11 cellular contexts compared by ENCODE assay signal in genomic region chr11:67357831-67358555, GRCh38. TPM values are rescaled to one million over a fixed set of nuclear protein-coding genes. Genes with fewer than 3 reads are reported as not detected.
A peak's percentile ranks its signal among the peaks of the same experiment; 100 is the strongest.
DNase-seq lines count a peak whose midpoint lies in the region; ATAC-seq, FAIRE-seq and TF ChIP-seq lines count a peak whose summit lies in the region.
"Had no signal": no experiment of that assay in that cellular context is flagged by ENCODE, and none has a peak within 500 bp of the region (broad histone marks: within the 10 kb centered on the region; RNA-seq: fewer than 3 reads in every experiment).

No MANE protein-coding gene starts in this region.

- H3F3A ChIP-seq in MM.1S (ENCODE audit: insufficient read depth, low read length): peaks cover 15% of the 10 kb centered on the region

- BruUV-seq in K562 (replicated peaks; lab: Mats Ljungman, UMichigan): no TSS peak

- H3K79me2 ChIP-seq in K562 (ENCODE audit: control insufficient read depth, insufficient read depth, low read length) (peaks cover 2% of the 10 kb centered on the region; the same call in 2 of the 3 replicates), MM.1S (ENCODE audit: low read length) (no peaks in the 10 kb centered on the region)

- TF ChIP-seq POLR2A in K562 (conservative IDR thresholded peaks at IDR 0.05): no peak

- H3K27ac ChIP-seq in HL-60 (replicated peaks) (peak overlapping the region; percentile 84), K562 (ENCODE audit: extremely low read depth, low read depth, low read length) (no peak overlapping the region), MM.1S (ENCODE audit: low read length) (no peak overlapping the region)
- H3K27ac ChIP-seq: cardiac muscle cell had no signal

- H3K9me2 ChIP-seq in MM.1S (replicated peaks; ENCODE audit: insufficient read depth, low read length): no peaks in the 10 kb centered on the region

- no peak overlapping the region for H3K4me3 ChIP-seq in HL-60 (replicated peaks; ENCODE audit: insufficient read depth, low read length)
- no peak overlapping the region for H3K4me3 ChIP-seq in K562
- H3K4me3 ChIP-seq in mucosa of descending colon: no peak overlapping the region
- H3K4me3 ChIP-seq in MM.1S (ENCODE audit: low read length): no peak overlapping the region
- H3K4me3 ChIP-seq: cardiac muscle cell had no signal

- DNase-seq in A172 (ENCODE audit: low spot score) (peak; percentile 86), HL-60 (ENCODE audit: low read depth in 1 of 2, low spot score in 1 of 2) (no peak), K562 (ENCODE audit: extremely low read depth in 1 of 4, low spot score in 3 of 4) (peak in 3 of 4 experiments; percentile 1 to 4 (median 2)), mucosa of descending colon (peak in 2 of 3 donors; percentile 10 to 22), MM.1S (no peak)
- no peak for DNase-seq in activated CD4-positive, CD25-positive, alpha-beta regulatory T cell (lab: John Stamatoyannopoulos, UW)
- DNase-seq: 8988T had no signal

- TF ChIP-seq EP300 in K562 (IDR thresholded peaks at IDR 0.05; ENCODE audit: low read length): no peak

- H3K27me3 ChIP-seq in HL-60 (ENCODE audit: insufficient read depth, poor library complexity, severe bottlenecking) (no peaks in the 10 kb centered on the region), K562 (ENCODE audit: control insufficient read depth in 2 of 2, insufficient read depth in 2 of 2, low read length in 2 of 2) (no peaks in the 10 kb centered on the region), MM.1S (replicated peaks; ENCODE audit: insufficient read depth, low read length) (no peaks in the 10 kb centered on the region)
- H3K27me3 ChIP-seq: cardiac muscle cell had no signal

- no peaks in the 10 kb centered on the region for H4K20me1 ChIP-seq in K562 (replicated peaks; ENCODE audit: control insufficient read depth, insufficient read depth, low read length)
- H4K20me1 ChIP-seq in MM.1S (ENCODE audit: insufficient read depth, low read length): no peaks in the 10 kb centered on the region

- TF ChIP-seq RAD21 in K562 (CRISPR knock-in tag; conservative IDR thresholded peaks at IDR 0.05 in 1 of 2, IDR thresholded peaks at IDR 0.05 in 1 of 2): no peak

- H2AFZ ChIP-seq in K562 (ENCODE audit: low read depth, low read length) (no peak overlapping the region), MM.1S (ENCODE audit: low read length) (no peak overlapping the region)

- no peaks in the 10 kb centered on the region for H3K9me1 ChIP-seq in K562 (ENCODE audit: control insufficient read depth, insufficient read depth, low read length)

- intact Hi-C loops in K562 (cut with micrococcal nuclease) (loop anchor here (1.0 to 5.0 kb wide), 2 partner anchors 24 to 149 kb away; partner anchors contain the start of genes CDK2AP2 and PITPNM1), mucosa of descending colon (cut with DNase I, micrococcal nuclease) (no loop called here)

- TF ChIP-seq CTCF in HL-60 (IDR thresholded peaks at IDR 0.05; ENCODE audit: insufficient read depth, low read length) (no peak), K562 (IDR thresholded peaks at IDR 0.05 in 2 of 3, conservative IDR thresholded peaks at IDR 0.05 in 1 of 3; ENCODE audit: insufficient read depth in 2 of 3, low read depth in 1 of 3, low read length in 3 of 3) (no peak), mucosa of descending colon (IDR thresholded peaks at IDR 0.05) (no peak), MM.1S (IDR thresholded peaks at IDR 0.05; ENCODE audit: low read length) (no peak)

- POLR2A ChIA-PET in K562 (lab: Yijun Ruan, JAX): no interaction called here

- H3K4me1 ChIP-seq in K562 (replicated peaks in 1 of 2; ENCODE audit: control insufficient read depth in 2 of 2, insufficient read depth in 2 of 2, low read length in 2 of 2) (peaks cover 39 to 44% of the 10 kb centered on the region in 2 experiments), mucosa of descending colon (ENCODE audit: low read depth) (peaks cover 35% of the 10 kb centered on the region), MM.1S (ENCODE audit: low read length) (peaks cover 21% of the 10 kb centered on the region)

- H3K4me2 ChIP-seq in K562 (ENCODE audit: insufficient read depth, low read length): no peak overlapping the region
- no peak overlapping the region for H3K4me2 ChIP-seq in MM.1S (ENCODE audit: low read depth, low read length)

- WGBS in K562 (ENCODE audit: insufficient coverage, low coverage, missing lambda C conversion rate): 71% methylated on average over 10 of the region's 10 CpGs

- in situ Hi-C loops in K562 (cut with MboI): no loop called here

- H3K36me3 ChIP-seq in K562 (ENCODE audit: control insufficient read depth, insufficient read depth, low read length): no peaks in the 10 kb centered on the region
- H3K36me3 ChIP-seq in mucosa of descending colon (ENCODE audit: low read depth): no peaks in the 10 kb centered on the region
- no peaks in the 10 kb centered on the region for H3K36me3 ChIP-seq in MM.1S (replicated peaks; ENCODE audit: insufficient read depth, low read length)
- H3K36me3 ChIP-seq: cardiac muscle cell had no signal

- H3K9me3 ChIP-seq in K562 (replicated peaks; ENCODE audit: control insufficient read depth, insufficient read depth, low read depth, low read length) (no peaks in the 10 kb centered on the region; the same call in 1 of the 2 replicates), mucosa of descending colon (no peaks in the 10 kb centered on the region), MM.1S (replicated peaks; ENCODE audit: insufficient read depth, low read length) (no peaks in the 10 kb centered on the region)

- FAIRE-seq in K562 (lab: Jason Lieb, UNC): no peak

- CTCF ChIA-PET in K562 (lab: Yijun Ruan, JAX; ENCODE audit: low intra/inter-chr PET ratio): interaction anchor here (0.8 to 3.7 kb wide), 3 partner anchors 16 to 148 kb away, joined by 3 to 41 read pairs (median 21); partner anchors contain the start of genes CLCF1 and PITPNM1

- ATAC-seq in K562: no peak
- no peak for ATAC-seq in mucosa of descending colon
- ATAC-seq in HG02973 (IDR thresholded peaks at IDR 0.05; ENCODE audit: unreplicated experiment): no peak
- no peak for ATAC-seq in GM21529 (IDR thresholded peaks at IDR 0.05; ENCODE audit: unreplicated experiment)
- ATAC-seq: stimulated activated memory B cell treated with anti-CD40 and anti-IgM and Interleukin-4, amounts not matched to agents 10 μg/mL and 1 μg/mL and 100 μg/mL, for 72 hours had no signal

- no peak overlapping the region; a peak in 2 of 4 replicates for H3K9ac ChIP-seq in K562 (ENCODE audit: insufficient read depth in 1 of 2, low read depth in 2 of 2, low read length in 2 of 2)
- no peak overlapping the region for H3K9ac ChIP-seq in MM.1S (ENCODE audit: low read length)

RNA-seq across cellular contexts. Expression of gene POLD4, which starts 4.6 kb away (rescaled TPM):
- total RNA-seq in A172 (2014; rRNA removed; shearing (Covaris generic)): 75.8 and 96.0 TPM in 2 replicates
- total RNA-seq in K562 (2011; cell fraction: chromatin; rRNA removed; ENCODE audit: low replicate concordance): 26.2 and 67.4 TPM in 2 replicates
- 64.6 and 81.5 TPM in 2 replicates for total RNA-seq in K562 (2011; cell fraction: nucleolus; rRNA removed)
- 46.1 and 55.9 TPM in 2 replicates for total RNA-seq in K562 (2011; cell fraction: nucleoplasm; rRNA removed)
- 53.6 and 56.2 TPM in 2 replicates for total RNA-seq in K562 (2014; rRNA removed)
- 8.3 and 9.9 TPM in 2 replicates for total RNA-seq in K562 (2014; rRNA removed; fragmentation: Illumina TruSeq; extraction: Trizol)
- total RNA-seq in K562 (2015; rRNA removed; fragmentation: Illumina TruSeq; extraction: Trizol): 18.3 and 18.7 TPM in 2 replicates
- 32.7 and 42.1 TPM in 2 replicates for total RNA-seq in K562 (2021)
- polyA plus RNA-seq in K562 (2011; rRNA removed): 39.4 and 42.2 TPM in 2 replicates
- polyA plus RNA-seq in K562 (2011; cell fraction: cytosol; rRNA removed): 73.0 and 175 TPM in 2 replicates
- polyA plus RNA-seq in K562 (2011; cell fraction: nucleus; rRNA removed): 55.9 and 110 TPM in 2 replicates
- 66.3 and 137 TPM in 2 replicates for polyA plus RNA-seq in K562 (2012)
- polyA plus RNA-seq in K562 (2014; fragmentation: Illumina TruSeq; extraction: Trizol): 10.6 and 25.7 TPM in 2 replicates
- polyA plus RNA-seq in K562 (2014; fragmentation: Nextera tagmentation; extraction: Ambion mirVana): 1 to 10 TPM; 5.8 to 6.1 TPM
- 64.5 and 69.7 TPM in 2 replicates for polyA plus RNA-seq in K562 (2014; rRNA removed)
- 6.7 and 10.2 TPM in 2 replicates for polyA minus RNA-seq in K562 (2011; rRNA and poly(A)+ RNA removed)
- 21.3 and 21.8 TPM in 2 replicates for polyA minus RNA-seq in K562 (2011; cell fraction: cytosol; rRNA and poly(A)+ RNA removed)
- 27.2 and 29.6 TPM in 2 replicates for polyA minus RNA-seq in K562 (2011; cell fraction: nucleus; rRNA and poly(A)+ RNA removed)
- total RNA-seq in mucosa of descending colon: 100 to 1,000 TPM; 130 to 266 (median 201) TPM

RNA-seq across cellular contexts. Expression of gene CLCF1, which starts 15.4 kb away (rescaled TPM):
- 7.5 and 8.1 TPM in 2 replicates for total RNA-seq in A172 (2014; rRNA removed; shearing (Covaris generic))
- 4.3 and 8.4 TPM in 2 replicates for total RNA-seq in K562 (2011; cell fraction: chromatin; rRNA removed; ENCODE audit: low replicate concordance)
- 3.4 and 5.3 TPM in 2 replicates for total RNA-seq in K562 (2011; cell fraction: nucleolus; rRNA removed)
- 3.7 and 8.0 TPM in 2 replicates for total RNA-seq in K562 (2011; cell fraction: nucleoplasm; rRNA removed)
- 2.4 and 3.2 TPM in 2 replicates for total RNA-seq in K562 (2014; rRNA removed)
- 1.1 and 1.2 TPM in 2 replicates for total RNA-seq in K562 (2014; rRNA removed; fragmentation: Illumina TruSeq; extraction: Trizol)
- total RNA-seq in K562 (2015; rRNA removed; fragmentation: Illumina TruSeq; extraction: Trizol): 1.9 and 2.0 TPM in 2 replicates
- 3.6 and 4.3 TPM in 2 replicates for total RNA-seq in K562 (2021)
- 3.0 and 4.1 TPM in 2 replicates for polyA plus RNA-seq in K562 (2011; rRNA removed)
- polyA plus RNA-seq in K562 (2011; cell fraction: cytosol; rRNA removed): 5.7 and 8.8 TPM in 2 replicates
- polyA plus RNA-seq in K562 (2011; cell fraction: nucleus; rRNA removed): 9.3 and 20.8 TPM in 2 replicates
- polyA plus RNA-seq in K562 (2012): 2.9 and 5.3 TPM in 2 replicates
- polyA plus RNA-seq in K562 (2014; fragmentation: Illumina TruSeq; extraction: Trizol): 3.1 and 3.6 TPM in 2 replicates
- polyA plus RNA-seq in K562 (2014; fragmentation: Nextera tagmentation; extraction: Ambion mirVana): under 1 TPM; 0.49 to 0.80 TPM
- polyA plus RNA-seq in K562 (2014; rRNA removed): 3.8 and 5.8 TPM in 2 replicates
- polyA minus RNA-seq in K562 (2011; rRNA and poly(A)+ RNA removed): 0.78 and 2.1 TPM in 2 replicates
- 2.4 and 4.2 TPM in 2 replicates for polyA minus RNA-seq in K562 (2011; cell fraction: cytosol; rRNA and poly(A)+ RNA removed)
- 1.7 and 1.8 TPM in 2 replicates for polyA minus RNA-seq in K562 (2011; cell fraction: nucleus; rRNA and poly(A)+ RNA removed)
- total RNA-seq in mucosa of descending colon: 1 to 10 TPM; 2.2 to 3.0 (median 2.7) TPM

RNA-seq across cellular contexts. Expression of gene RAD9A, which starts 33.8 kb away (rescaled TPM):
- 6.2 and 15.0 TPM in 2 replicates for total RNA-seq in A172 (2014; rRNA removed; shearing (Covaris generic))
- total RNA-seq in K562 (2011; cell fraction: chromatin; rRNA removed; ENCODE audit: low replicate concordance): 59.7 and 169 TPM in 2 replicates
- total RNA-seq in K562 (2011; cell fraction: nucleolus; rRNA removed): 116 and 126 TPM in 2 replicates
- total RNA-seq in K562 (2011; cell fraction: nucleoplasm; rRNA removed): 63.0 and 77.4 TPM in 2 replicates
- total RNA-seq in K562 (2014; rRNA removed): 17.1 and 25.1 TPM in 2 replicates
- 5.7 and 6.7 TPM in 2 replicates for total RNA-seq in K562 (2014; rRNA removed; fragmentation: Illumina TruSeq; extraction: Trizol)
- total RNA-seq in K562 (2015; rRNA removed; fragmentation: Illumina TruSeq; extraction: Trizol): 15.3 and 16.1 TPM in 2 replicates
- 33.3 and 41.2 TPM in 2 replicates for total RNA-seq in K562 (2021)
- polyA plus RNA-seq in K562 (2011; rRNA removed): 16.0 and 30.7 TPM in 2 replicates
- polyA plus RNA-seq in K562 (2011; cell fraction: cytosol; rRNA removed): 23.8 and 34.6 TPM in 2 replicates
- 98.1 and 127 TPM in 2 replicates for polyA plus RNA-seq in K562 (2011; cell fraction: nucleus; rRNA removed)
- polyA plus RNA-seq in K562 (2012): 33.0 and 38.6 TPM in 2 replicates
- polyA plus RNA-seq in K562 (2014; fragmentation: Illumina TruSeq; extraction: Trizol): 27.3 and 29.2 TPM in 2 replicates
- 1 to 10 TPM; 1.4 to 1.5 TPM for polyA plus RNA-seq in K562 (2014; fragmentation: Nextera tagmentation; extraction: Ambion mirVana)
- 35.9 and 39.7 TPM in 2 replicates for polyA plus RNA-seq in K562 (2014; rRNA removed)
- polyA minus RNA-seq in K562 (2011; rRNA and poly(A)+ RNA removed): 5.2 and 7.3 TPM in 2 replicates
- polyA minus RNA-seq in K562 (2011; cell fraction: cytosol; rRNA and poly(A)+ RNA removed): 15.1 and 20.2 TPM in 2 replicates
- polyA minus RNA-seq in K562 (2011; cell fraction: nucleus; rRNA and poly(A)+ RNA removed): 22.5 and 24.4 TPM in 2 replicates
- total RNA-seq in mucosa of descending colon: 10 to 100 TPM; 27.9 to 39.3 (median 29.1) TPM

RNA-seq across cellular contexts. Expression of gene PPP1CA, which starts 43.7 kb away (rescaled TPM):
- 192 and 217 TPM in 2 replicates for total RNA-seq in A172 (2014; rRNA removed; shearing (Covaris generic))
- total RNA-seq in K562 (2011; cell fraction: chromatin; rRNA removed; ENCODE audit: low replicate concordance): 37.0 and 127 TPM in 2 replicates
- 133 and 148 TPM in 2 replicates for total RNA-seq in K562 (2011; cell fraction: nucleolus; rRNA removed)
- total RNA-seq in K562 (2011; cell fraction: nucleoplasm; rRNA removed): 56.8 and 75.5 TPM in 2 replicates
- total RNA-seq in K562 (2014; rRNA removed): 228 and 302 TPM in 2 replicates
- 104 and 122 TPM in 2 replicates for total RNA-seq in K562 (2014; rRNA removed; fragmentation: Illumina TruSeq; extraction: Trizol)
- 188 and 200 TPM in 2 replicates for total RNA-seq in K562 (2015; rRNA removed; fragmentation: Illumina TruSeq; extraction: Trizol)
- 235 and 242 TPM in 2 replicates for total RNA-seq in K562 (2021)
- 167 and 176 TPM in 2 replicates for polyA plus RNA-seq in K562 (2011; rRNA removed)
- polyA plus RNA-seq in K562 (2011; cell fraction: cytosol; rRNA removed): 324 and 501 TPM in 2 replicates
- polyA plus RNA-seq in K562 (2011; cell fraction: nucleus; rRNA removed): 128 and 201 TPM in 2 replicates
- 225 and 287 TPM in 2 replicates for polyA plus RNA-seq in K562 (2012)
- 205 and 253 TPM in 2 replicates for polyA plus RNA-seq in K562 (2014; fragmentation: Illumina TruSeq; extraction: Trizol)
- polyA plus RNA-seq in K562 (2014; fragmentation: Nextera tagmentation; extraction: Ambion mirVana): 10 to 100 TPM; 18.2 to 51.4 TPM
- 191 and 208 TPM in 2 replicates for polyA plus RNA-seq in K562 (2014; rRNA removed)
- 80.8 and 116 TPM in 2 replicates for polyA minus RNA-seq in K562 (2011; rRNA and poly(A)+ RNA removed)
- polyA minus RNA-seq in K562 (2011; cell fraction: cytosol; rRNA and poly(A)+ RNA removed): 120 and 127 TPM in 2 replicates
- polyA minus RNA-seq in K562 (2011; cell fraction: nucleus; rRNA and poly(A)+ RNA removed): 44.8 and 70.1 TPM in 2 replicates
- total RNA-seq in mucosa of descending colon: 100 to 1,000 TPM; 130 to 239 (median 209) TPM

RNA-seq across cellular contexts. Expression of gene TBC1D10C, which starts 45.9 kb away (rescaled TPM):
- not detected in 2 replicates for total RNA-seq in A172 (2014; rRNA removed; shearing (Covaris generic))
- 0.39 and 3.0 TPM in 2 replicates for total RNA-seq in K562 (2011; cell fraction: chromatin; rRNA removed; ENCODE audit: low replicate concordance)
- 1.8 and 3.3 TPM in 2 replicates for total RNA-seq in K562 (2011; cell fraction: nucleolus; rRNA removed)
- 0.81 and 1.9 TPM in 2 replicates for total RNA-seq in K562 (2011; cell fraction: nucleoplasm; rRNA removed)
- total RNA-seq in K562 (2014; rRNA removed) (0.68 and 1.1 TPM in 2 replicates), K562 (2014; rRNA removed; fragmentation: Illumina TruSeq; extraction: Trizol) (0.22 and 0.26 TPM in 2 replicates), K562 (2015; rRNA removed; fragmentation: Illumina TruSeq; extraction: Trizol) (0.90 and 1.1 TPM in 2 replicates), K562 (2021) (1.2 and 1.5 TPM in 2 replicates), mucosa of descending colon (1 to 10 TPM; 5.0 to 8.4 (median 5.3) TPM)
- polyA plus RNA-seq in K562 (2011; rRNA removed) (0.95 and 1.1 TPM in 2 replicates), K562 (2014; fragmentation: Illumina TruSeq; extraction: Trizol) (0.16 and 0.71 TPM in 2 replicates), K562 (2014; fragmentation: Nextera tagmentation; extraction: Ambion mirVana) (not detected), K562 (2014; rRNA removed) (0.93 and 1.7 TPM in 2 replicates)
- polyA plus RNA-seq in K562 (2011; cell fraction: cytosol; rRNA removed): 1.1 and 2.0 TPM in 2 replicates
- polyA plus RNA-seq in K562 (2011; cell fraction: nucleus; rRNA removed): 8.2 and 12.2 TPM in 2 replicates
- 1.2 and 2.3 TPM in 2 replicates for polyA plus RNA-seq in K562 (2012)
- polyA minus RNA-seq in K562 (2011; rRNA and poly(A)+ RNA removed): 0.27 and 0.53 TPM in 2 replicates
- not detected in 2 replicates for polyA minus RNA-seq in K562 (2011; cell fraction: cytosol; rRNA and poly(A)+ RNA removed)
- polyA minus RNA-seq in K562 (2011; cell fraction: nucleus; rRNA and poly(A)+ RNA removed): 1.8 and 2.3 TPM in 2 replicates
- total RNA-seq: cardiac muscle cell had no signal

Comparison
In these comparisons a context has a peak if more than half of its experiments do, and no peak if none do; other contexts are left out.
1. DNase-seq: peak in A172 (single experiment), K562 (3 of 4) and mucosa of descending colon (2 of 3); none in HL-60 (0 of 2), MM.1S (single experiment) and activated CD4-positive, CD25-positive, alpha-beta regulatory T cell (0 of 4).